In the genomic region with DNA sequence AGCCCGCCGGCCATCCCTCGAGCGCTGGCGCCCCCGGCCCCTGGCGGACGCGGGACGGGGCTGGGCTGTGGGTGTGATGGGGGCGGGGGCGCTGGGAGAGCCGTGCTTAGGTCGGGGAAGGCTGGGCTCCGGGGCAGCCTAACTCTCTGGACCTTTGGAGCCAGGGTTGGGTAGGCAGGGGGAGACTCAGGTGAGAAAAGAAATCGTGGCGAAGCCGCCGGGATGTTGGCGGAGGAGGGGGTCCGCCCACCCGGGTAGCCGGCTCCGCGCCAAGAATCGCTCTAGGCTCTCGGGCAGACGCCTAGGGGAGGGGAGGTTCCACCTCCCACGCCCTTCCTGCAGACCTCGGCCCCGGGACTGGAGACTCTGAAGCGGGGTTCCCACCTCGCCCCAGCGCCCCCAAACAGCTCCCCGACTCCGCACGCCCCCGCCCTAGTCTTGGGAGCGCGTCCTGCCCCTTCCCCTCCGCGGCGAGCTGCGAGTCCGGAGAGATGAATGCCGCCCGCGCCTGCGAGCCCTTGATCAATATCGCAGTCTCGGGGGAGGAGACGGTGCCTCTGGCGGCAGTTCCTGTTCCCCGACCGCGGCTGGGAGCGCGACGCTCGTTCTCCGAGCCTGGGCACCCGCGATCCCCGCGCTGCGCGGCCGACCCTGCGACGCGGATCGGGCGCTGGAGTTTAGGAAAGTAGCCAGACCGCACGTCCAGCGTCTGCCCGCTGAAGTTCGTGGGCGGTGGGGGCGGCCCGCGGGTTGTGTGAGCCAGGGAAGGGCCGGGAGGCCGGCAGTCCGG, we compare ENCODE assay signal across 1 cellular context.
TF ChIP-seq lines count a peak whose summit lies in the region.

No MANE protein-coding gene starts in this region.

TF ChIP-seq in K562, 482 proteins besides CTCF, POLR2A, EP300 and RAD21 (continued from another document):
- TF ChIP-seq, protein P1, sequence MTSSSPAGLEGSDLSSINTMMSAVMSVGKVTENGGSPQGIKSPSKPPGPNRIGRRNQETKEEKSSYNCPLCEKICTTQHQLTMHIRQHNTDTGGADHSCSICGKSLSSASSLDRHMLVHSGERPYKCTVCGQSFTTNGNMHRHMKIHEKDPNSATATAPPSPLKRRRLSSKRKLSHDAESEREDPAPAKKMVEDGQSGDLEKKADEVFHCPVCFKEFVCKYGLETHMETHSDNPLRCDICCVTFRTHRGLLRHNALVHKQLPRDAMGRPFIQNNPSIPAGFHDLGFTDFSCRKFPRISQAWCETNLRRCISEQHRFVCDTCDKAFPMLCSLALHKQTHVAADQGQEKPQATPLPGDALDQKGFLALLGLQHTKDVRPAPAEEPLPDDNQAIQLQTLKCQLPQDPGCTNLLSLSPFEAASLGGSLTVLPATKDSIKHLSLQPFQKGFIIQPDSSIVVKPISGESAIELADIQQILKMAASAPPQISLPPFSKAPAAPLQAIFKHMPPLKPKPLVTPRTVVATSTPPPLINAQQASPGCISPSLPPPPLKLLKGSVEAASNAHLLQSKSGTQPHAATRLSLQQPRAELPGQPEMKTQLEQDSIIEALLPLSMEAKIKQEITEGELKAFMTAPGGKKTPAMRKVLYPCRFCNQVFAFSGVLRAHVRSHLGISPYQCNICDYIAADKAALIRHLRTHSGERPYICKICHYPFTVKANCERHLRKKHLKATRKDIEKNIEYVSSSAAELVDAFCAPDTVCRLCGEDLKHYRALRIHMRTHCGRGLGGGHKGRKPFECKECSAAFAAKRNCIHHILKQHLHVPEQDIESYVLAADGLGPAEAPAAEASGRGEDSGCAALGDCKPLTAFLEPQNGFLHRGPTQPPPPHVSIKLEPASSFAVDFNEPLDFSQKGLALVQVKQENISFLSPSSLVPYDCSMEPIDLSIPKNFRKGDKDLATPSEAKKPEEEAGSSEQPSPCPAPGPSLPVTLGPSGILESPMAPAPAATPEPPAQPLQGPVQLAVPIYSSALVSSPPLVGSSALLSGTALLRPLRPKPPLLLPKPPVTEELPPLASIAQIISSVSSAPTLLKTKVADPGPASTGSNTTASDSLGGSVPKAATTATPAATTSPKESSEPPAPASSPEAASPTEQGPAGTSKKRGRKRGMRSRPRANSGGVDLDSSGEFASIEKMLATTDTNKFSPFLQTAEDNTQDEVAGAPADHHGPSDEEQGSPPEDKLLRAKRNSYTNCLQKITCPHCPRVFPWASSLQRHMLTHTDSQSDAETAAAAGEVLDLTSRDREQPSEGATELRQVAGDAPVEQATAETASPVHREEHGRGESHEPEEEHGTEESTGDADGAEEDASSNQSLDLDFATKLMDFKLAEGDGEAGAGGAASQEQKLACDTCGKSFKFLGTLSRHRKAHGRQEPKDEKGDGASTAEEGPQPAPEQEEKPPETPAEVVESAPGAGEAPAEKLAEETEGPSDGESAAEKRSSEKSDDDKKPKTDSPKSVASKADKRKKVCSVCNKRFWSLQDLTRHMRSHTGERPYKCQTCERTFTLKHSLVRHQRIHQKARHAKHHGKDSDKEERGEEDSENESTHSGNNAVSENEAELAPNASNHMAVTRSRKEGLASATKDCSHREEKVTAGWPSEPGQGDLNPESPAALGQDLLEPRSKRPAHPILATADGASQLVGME (CRISPR knock-in tag; IDR thresholded peaks at IDR 0.05): no peak
- TF ChIP-seq PHTF2 (CRISPR knock-in tag; IDR thresholded peaks at IDR 0.05) (no peak), PHF8 (IDR thresholded peaks at IDR 0.05; ENCODE audit: borderline replicate concordance, low read length) (0 out of 2 replicates have a peak, but pooled peaks have one; percentile 14), PRPF4 (IDR thresholded peaks at IDR 0.05; ENCODE audit: insufficient read depth, low read depth, low read length, poor library complexity, severe bottlenecking) (no peak), HDAC3 (IDR thresholded peaks at IDR 0.05; ENCODE audit: borderline replicate concordance, partially characterized antibody) (no peak), PRMT5 (CRISPR knock-in tag; IDR thresholded peaks at IDR 0.05) (no peak), RCOR1 (IDR thresholded peaks at IDR 0.05; ENCODE audit: borderline replicate concordance in 1 of 2, low read depth in 2 of 2, low read length in 2 of 2) (0 out of 4 replicates have a peak, but pooled peaks of 1 of the 2 experiments have one; percentile 15), HDAC8 (tag; IDR thresholded peaks at IDR 0.05) (no peak), SMC3 (conservative IDR thresholded peaks at IDR 0.05; ENCODE audit: insufficient read depth, low read depth, low read length) (no peak), ZFP1 (CRISPR knock-in tag; IDR thresholded peaks at IDR 0.05) (no peak), PHB (CRISPR knock-in tag; IDR thresholded peaks at IDR 0.05) (no peak), KLF10 (CRISPR knock-in tag; IDR thresholded peaks at IDR 0.05) (no peak), ZNF586 (CRISPR knock-in tag; conservative IDR thresholded peaks at IDR 0.05) (no peak), ZBTB17 (CRISPR knock-in tag; IDR thresholded peaks at IDR 0.05) (peak; percentile 33; the same call in 1 of the 2 replicates), CXXC5 (CRISPR knock-in tag; IDR thresholded peaks at IDR 0.05) (peak; percentile 74), RB1 (IDR thresholded peaks at IDR 0.05; ENCODE audit: low read depth) (peak; percentile 33; the same call in 1 of the 2 replicates), PPARD (CRISPR knock-in tag; IDR thresholded peaks at IDR 0.05) (no peak)
- TF ChIP-seq, protein P2, sequence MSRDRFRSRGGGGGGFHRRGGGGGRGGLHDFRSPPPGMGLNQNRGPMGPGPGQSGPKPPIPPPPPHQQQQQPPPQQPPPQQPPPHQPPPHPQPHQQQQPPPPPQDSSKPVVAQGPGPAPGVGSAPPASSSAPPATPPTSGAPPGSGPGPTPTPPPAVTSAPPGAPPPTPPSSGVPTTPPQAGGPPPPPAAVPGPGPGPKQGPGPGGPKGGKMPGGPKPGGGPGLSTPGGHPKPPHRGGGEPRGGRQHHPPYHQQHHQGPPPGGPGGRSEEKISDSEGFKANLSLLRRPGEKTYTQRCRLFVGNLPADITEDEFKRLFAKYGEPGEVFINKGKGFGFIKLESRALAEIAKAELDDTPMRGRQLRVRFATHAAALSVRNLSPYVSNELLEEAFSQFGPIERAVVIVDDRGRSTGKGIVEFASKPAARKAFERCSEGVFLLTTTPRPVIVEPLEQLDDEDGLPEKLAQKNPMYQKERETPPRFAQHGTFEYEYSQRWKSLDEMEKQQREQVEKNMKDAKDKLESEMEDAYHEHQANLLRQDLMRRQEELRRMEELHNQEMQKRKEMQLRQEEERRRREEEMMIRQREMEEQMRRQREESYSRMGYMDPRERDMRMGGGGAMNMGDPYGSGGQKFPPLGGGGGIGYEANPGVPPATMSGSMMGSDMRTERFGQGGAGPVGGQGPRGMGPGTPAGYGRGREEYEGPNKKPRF (IDR thresholded peaks at IDR 0.05; ENCODE audit: low read depth, low read length): no peak
- TF ChIP-seq, protein P3, sequence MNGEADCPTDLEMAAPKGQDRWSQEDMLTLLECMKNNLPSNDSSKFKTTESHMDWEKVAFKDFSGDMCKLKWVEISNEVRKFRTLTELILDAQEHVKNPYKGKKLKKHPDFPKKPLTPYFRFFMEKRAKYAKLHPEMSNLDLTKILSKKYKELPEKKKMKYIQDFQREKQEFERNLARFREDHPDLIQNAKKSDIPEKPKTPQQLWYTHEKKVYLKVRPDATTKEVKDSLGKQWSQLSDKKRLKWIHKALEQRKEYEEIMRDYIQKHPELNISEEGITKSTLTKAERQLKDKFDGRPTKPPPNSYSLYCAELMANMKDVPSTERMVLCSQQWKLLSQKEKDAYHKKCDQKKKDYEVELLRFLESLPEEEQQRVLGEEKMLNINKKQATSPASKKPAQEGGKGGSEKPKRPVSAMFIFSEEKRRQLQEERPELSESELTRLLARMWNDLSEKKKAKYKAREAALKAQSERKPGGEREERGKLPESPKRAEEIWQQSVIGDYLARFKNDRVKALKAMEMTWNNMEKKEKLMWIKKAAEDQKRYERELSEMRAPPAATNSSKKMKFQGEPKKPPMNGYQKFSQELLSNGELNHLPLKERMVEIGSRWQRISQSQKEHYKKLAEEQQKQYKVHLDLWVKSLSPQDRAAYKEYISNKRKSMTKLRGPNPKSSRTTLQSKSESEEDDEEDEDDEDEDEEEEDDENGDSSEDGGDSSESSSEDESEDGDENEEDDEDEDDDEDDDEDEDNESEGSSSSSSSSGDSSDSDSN (IDR thresholded peaks at IDR 0.05; ENCODE audit: borderline replicate concordance in 1 of 2, low read depth in 2 of 2, low read length in 2 of 2): peak in 1 of 2 experiments; percentile 91; a peak in 2 of 4 replicates
- TF ChIP-seq, protein P4, sequence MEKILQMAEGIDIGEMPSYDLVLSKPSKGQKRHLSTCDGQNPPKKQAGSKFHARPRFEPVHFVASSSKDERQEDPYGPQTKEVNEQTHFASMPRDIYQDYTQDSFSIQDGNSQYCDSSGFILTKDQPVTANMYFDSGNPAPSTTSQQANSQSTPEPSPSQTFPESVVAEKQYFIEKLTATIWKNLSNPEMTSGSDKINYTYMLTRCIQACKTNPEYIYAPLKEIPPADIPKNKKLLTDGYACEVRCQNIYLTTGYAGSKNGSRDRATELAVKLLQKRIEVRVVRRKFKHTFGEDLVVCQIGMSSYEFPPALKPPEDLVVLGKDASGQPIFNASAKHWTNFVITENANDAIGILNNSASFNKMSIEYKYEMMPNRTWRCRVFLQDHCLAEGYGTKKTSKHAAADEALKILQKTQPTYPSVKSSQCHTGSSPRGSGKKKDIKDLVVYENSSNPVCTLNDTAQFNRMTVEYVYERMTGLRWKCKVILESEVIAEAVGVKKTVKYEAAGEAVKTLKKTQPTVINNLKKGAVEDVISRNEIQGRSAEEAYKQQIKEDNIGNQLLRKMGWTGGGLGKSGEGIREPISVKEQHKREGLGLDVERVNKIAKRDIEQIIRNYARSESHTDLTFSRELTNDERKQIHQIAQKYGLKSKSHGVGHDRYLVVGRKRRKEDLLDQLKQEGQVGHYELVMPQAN (IDR thresholded peaks at IDR 0.05; ENCODE audit: borderline replicate concordance): no peak
- TF ChIP-seq, protein P5, sequence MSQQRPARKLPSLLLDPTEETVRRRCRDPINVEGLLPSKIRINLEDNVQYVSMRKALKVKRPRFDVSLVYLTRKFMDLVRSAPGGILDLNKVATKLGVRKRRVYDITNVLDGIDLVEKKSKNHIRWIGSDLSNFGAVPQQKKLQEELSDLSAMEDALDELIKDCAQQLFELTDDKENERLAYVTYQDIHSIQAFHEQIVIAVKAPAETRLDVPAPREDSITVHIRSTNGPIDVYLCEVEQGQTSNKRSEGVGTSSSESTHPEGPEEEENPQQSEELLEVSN (IDR thresholded peaks at IDR 0.05; ENCODE audit: borderline replicate concordance in 1 of 2, extremely low read depth in 1 of 2, insufficient read depth in 1 of 2, insufficient read length in 1 of 2, low read depth in 1 of 2, low read length in 1 of 2, poor library complexity in 1 of 2, severe bottlenecking in 1 of 2): peak; percentile 57 to 73
